9 cellular contexts compared by ENCODE assay signal in the genomic region with DNA sequence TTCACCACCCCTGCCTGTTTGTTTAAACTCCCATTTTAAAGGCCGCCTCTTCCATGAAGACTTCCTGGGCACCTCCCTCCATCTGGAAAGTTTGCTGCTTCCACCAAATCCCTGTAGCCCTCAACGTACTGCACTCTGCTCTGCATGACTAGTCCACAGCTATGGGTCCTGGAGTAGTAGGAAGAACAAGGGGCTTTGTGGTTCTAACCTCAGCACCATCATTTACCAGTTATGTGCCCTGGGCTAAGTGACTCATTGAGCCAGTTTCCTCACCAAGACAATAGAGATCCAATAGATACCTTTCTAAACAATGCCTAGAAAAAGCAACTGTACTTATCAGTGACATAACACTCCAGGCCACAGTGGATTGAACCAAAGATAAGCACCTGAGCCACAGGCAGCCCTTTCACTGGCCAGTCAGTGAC. TPM values are rescaled to one million over a fixed set of nuclear protein-coding genes. Genes with fewer than 3 reads are reported as not detected.
DNase-seq lines count a peak whose midpoint lies in the region; ATAC-seq lines count a peak whose summit lies in the region.
"Had no signal": no experiment of that assay in that cellular context is flagged by ENCODE, and none has a peak within 500 bp of the region (broad histone marks: within the 10 kb centered on the region; RNA-seq: fewer than 3 reads in every experiment).

No MANE protein-coding gene starts in this region.

- DNase-seq in NOMO-1 treated with DMSO at 0.1 percent for 48 hours (lab: John Stamatoyannopoulos, UW; ENCODE audit: unreplicated experiment) = peak; percentile 19
- DNase-seq in NOMO-1 treated with dmso at 0.1 percent for 144 hours (lab: John Stamatoyannopoulos, UW; ENCODE audit: unreplicated experiment) = no peak
- DNase-seq in T-helper 2 cell treated with Interferon-gamma antibody and Interleukin-4, amounts not matched to agents 5 μg/mL and 100 μg/mL, for 36 hours (ENCODE audit: low spot score) = peak; percentile 60
- peak; percentile 55 for DNase-seq in stimulated activated CD8-positive, alpha-beta memory T cell treated with anti-CD3 and anti-CD28 coated beads, Interleukin-4, amount 100 ng/mL, for 48 hours
- DNase-seq in DMS 273 treated with DMSO at 0.1 percent for 48 hours (lab: John Stamatoyannopoulos, UW) = no peak

- peak overlapping the region; percentile 32 for H3K27ac Mint-ChIP-seq in T-helper 2 cell treated with Interferon-gamma antibody and Interleukin-4, amounts not matched to agents 5 μg/mL and 100 μg/mL, for 36 hours
- H3K27ac Mint-ChIP-seq: B cell had no signal

- H3K9me3 Mint-ChIP-seq in T-helper 2 cell treated with Interferon-gamma antibody and Interleukin-4, amounts not matched to agents 5 μg/mL and 100 μg/mL, for 36 hours = no peaks in the 10 kb centered on the region

- H3K36me3 Mint-ChIP-seq in T-helper 2 cell treated with Interferon-gamma antibody and Interleukin-4, amounts not matched to agents 5 μg/mL and 100 μg/mL, for 36 hours (ENCODE audit: low read depth) = no peaks in the 10 kb centered on the region

- peaks cover 18% of the 10 kb centered on the region for H3K27me3 Mint-ChIP-seq in T-helper 2 cell treated with Interferon-gamma antibody and Interleukin-4, amounts not matched to agents 5 μg/mL and 100 μg/mL, for 36 hours (ENCODE audit: low read depth)

- peak overlapping the region; percentile 25 for H3K4me3 Mint-ChIP-seq in T-helper 2 cell treated with Interferon-gamma antibody and Interleukin-4, amounts not matched to agents 5 μg/mL and 100 μg/mL, for 36 hours
- H3K4me3 Mint-ChIP-seq: B cell had no signal

- ATAC-seq in esophagus mucosa (peak; percentile 60), HG02870 (IDR thresholded peaks at IDR 0.05; ENCODE audit: unreplicated experiment) (no peak), GM19452 (IDR thresholded peaks at IDR 0.05; ENCODE audit: unreplicated experiment) (no peak)

- H3K4me1 Mint-ChIP-seq in T-helper 2 cell treated with Interferon-gamma antibody and Interleukin-4, amounts not matched to agents 5 μg/mL and 100 μg/mL, for 36 hours (ENCODE audit: low read depth) = peaks cover 36% of the 10 kb centered on the region

RNA-seq across cellular contexts. Expression of a gene that starts 8.5 kb away (rescaled TPM):
- 14.4 TPM for total RNA-seq in esophagus mucosa

Comparison
In these comparisons a context has a peak if more than half of its experiments do, and no peak if none do; other contexts are left out.
1. DNase-seq: peak in NOMO-1 treated with DMSO at 0.1 percent for 48 hours (single experiment), T-helper 2 cell treated with Interferon-gamma antibody and Interleukin-4, amounts not matched to agents 5 μg/mL and 100 μg/mL, for 36 hours (single experiment) and stimulated activated CD8-positive, alpha-beta memory T cell treated with anti-CD3 and anti-CD28 coated beads, Interleukin-4, amount 100 ng/mL, for 48 hours (single experiment); none in NOMO-1 treated with dmso at 0.1 percent for 144 hours (single experiment) and DMS 273 treated with DMSO at 0.1 percent for 48 hours (single experiment).